In the genomic region with DNA sequence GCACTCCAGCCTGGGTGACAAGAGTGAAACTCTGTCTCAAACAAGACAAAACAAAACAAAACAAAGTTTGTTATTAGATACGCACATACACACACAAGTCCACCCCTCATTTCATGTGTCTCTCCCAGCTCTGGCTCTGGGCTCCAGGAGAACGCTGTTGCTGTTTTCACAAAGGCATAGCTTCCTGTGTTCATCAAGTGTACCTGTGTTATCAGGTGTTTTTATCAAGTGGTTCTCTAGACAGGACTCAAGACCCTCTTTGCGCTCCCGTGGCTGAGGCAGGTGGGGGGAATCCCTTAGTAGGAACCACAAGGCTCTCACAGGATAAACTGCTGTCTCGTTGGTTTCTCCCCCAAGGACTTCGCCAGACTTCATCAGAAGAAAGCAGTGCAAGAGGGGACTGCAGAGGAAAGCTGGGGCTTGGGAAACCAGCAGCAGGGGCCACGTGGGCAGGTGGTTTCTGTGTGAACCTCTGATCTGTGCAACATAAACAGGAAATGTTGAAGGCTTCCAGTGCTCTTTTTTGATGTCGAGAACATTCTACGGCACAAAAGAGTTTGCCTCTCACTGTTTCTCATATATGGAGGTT, we compare ENCODE assay signal across 1 cellular context.
TF ChIP-seq lines count a peak whose summit lies in the region.

No MANE protein-coding gene starts in this region.

TF ChIP-seq in SK-N-SH treated with all-trans-retinoic acid at 6 μM for 48 hours, 23 proteins besides CTCF, POLR2A, EP300 and RAD21 (continued from another document):
- TF ChIP-seq, protein P1, sequence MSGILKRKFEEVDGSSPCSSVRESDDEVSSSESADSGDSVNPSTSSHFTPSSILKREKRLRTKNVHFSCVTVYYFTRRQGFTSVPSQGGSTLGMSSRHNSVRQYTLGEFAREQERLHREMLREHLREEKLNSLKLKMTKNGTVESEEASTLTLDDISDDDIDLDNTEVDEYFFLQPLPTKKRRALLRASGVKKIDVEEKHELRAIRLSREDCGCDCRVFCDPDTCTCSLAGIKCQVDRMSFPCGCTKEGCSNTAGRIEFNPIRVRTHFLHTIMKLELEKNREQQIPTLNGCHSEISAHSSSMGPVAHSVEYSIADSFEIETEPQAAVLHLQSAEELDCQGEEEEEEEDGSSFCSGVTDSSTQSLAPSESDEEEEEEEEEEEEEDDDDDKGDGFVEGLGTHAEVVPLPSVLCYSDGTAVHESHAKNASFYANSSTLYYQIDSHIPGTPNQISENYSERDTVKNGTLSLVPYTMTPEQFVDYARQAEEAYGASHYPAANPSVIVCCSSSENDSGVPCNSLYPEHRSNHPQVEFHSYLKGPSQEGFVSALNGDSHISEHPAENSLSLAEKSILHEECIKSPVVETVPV (CRISPR knock-in tag; IDR thresholded peaks at IDR 0.05), result no peak
- TF ChIP-seq TOX (CRISPR knock-in tag; IDR thresholded peaks at IDR 0.05; ENCODE audit: borderline replicate concordance) (no peak), ZC3H10 (CRISPR knock-in tag; IDR thresholded peaks at IDR 0.05) (no peak), ESRRG (CRISPR knock-in tag; IDR thresholded peaks at IDR 0.05) (no peak), SNAI2 (CRISPR knock-in tag; IDR thresholded peaks at IDR 0.05) (no peak)
